22 cellular contexts compared by ENCODE assay signal in the genomic region with DNA sequence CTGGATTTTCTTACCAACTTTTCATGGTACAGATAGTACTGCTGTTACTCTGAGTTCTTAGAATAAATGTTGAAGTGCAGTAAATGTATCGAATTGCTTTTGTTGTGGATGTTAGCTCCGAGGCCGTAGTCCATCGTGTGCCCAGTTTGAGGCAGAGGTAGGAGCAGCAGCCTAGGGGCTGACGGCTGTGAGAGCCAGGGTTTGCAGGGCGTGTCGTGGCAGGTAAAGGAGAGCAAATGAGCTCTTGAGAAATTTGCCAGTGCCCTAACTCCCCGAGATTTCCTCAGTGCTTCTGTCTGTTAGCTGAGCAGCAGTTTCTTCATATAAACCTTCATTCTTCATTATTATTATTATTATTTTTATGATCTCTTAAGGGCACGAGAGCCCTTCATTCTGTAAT.
"Had no signal": no experiment of that assay in that cellular context is flagged by ENCODE, and none has a peak within 500 bp of the region (broad histone marks: within the 10 kb centered on the region; RNA-seq: fewer than 3 reads in every experiment).

No MANE protein-coding gene starts in this region.

- ATAC-seq: gastroesophageal sphincter; naive thymus-derived CD8-positive, alpha-beta T cell; right lobe of liver; upper lobe of right lung had no signal

- H3K4me3 Mint-ChIP-seq: activated naive CD8-positive, alpha-beta T cell treated with anti-CD3 and anti-CD28 coated beads for 36 hours; memory B cell; naive thymus-derived CD8-positive, alpha-beta T cell; stimulated activated naive CD8-positive, alpha-beta T cell treated with anti-CD3 and anti-CD28 coated beads, Interleukin-15, Interleukin-2, amounts not matched to agents 100 ng/mL and 50 ng/mL, for 24 hours had no signal

- H3K27ac Mint-ChIP-seq: activated naive CD8-positive, alpha-beta T cell treated with anti-CD3 and anti-CD28 coated beads for 36 hours; memory B cell; stimulated activated naive CD8-positive, alpha-beta T cell treated with anti-CD3 and anti-CD28 coated beads, Interleukin-15, Interleukin-2, amounts not matched to agents 100 ng/mL and 50 ng/mL, for 24 hours had no signal

- H3K4me3 ChIP-seq: gastroesophageal sphincter, hepatocyte, right lobe of liver, upper lobe of right lung had no signal

- H3K9me3 ChIP-seq: gastroesophageal sphincter, right lobe of liver, upper lobe of right lung had no signal

- H3K27me3 Mint-ChIP-seq: activated naive CD8-positive, alpha-beta T cell treated with anti-CD3 and anti-CD28 coated beads for 36 hours; memory B cell; naive thymus-derived CD8-positive, alpha-beta T cell; stimulated activated naive CD8-positive, alpha-beta T cell treated with anti-CD3 and anti-CD28 coated beads, Interleukin-15, Interleukin-2, amounts not matched to agents 100 ng/mL and 50 ng/mL, for 24 hours had no signal

- H3K36me3 ChIP-seq: brain microvascular endothelial cell had no signal

- H3K4me1 ChIP-seq: gastroesophageal sphincter had no signal

- H3K9me3 Mint-ChIP-seq: activated naive CD8-positive, alpha-beta T cell treated with anti-CD3 and anti-CD28 coated beads for 36 hours; memory B cell; stimulated activated naive CD8-positive, alpha-beta T cell treated with anti-CD3 and anti-CD28 coated beads, Interleukin-15, Interleukin-2, amounts not matched to agents 100 ng/mL and 50 ng/mL, for 24 hours had no signal

- H3K27me3 ChIP-seq: brain microvascular endothelial cell, gastroesophageal sphincter, hepatocyte, right lobe of liver, upper lobe of right lung had no signal

- H3K27ac ChIP-seq: brain microvascular endothelial cell, gastroesophageal sphincter, hepatocyte, right lobe of liver, upper lobe of right lung had no signal

- DNase-seq: activated CD4-positive, alpha-beta T cell treated with anti-CD3 and anti-CD28 coated beads for 4 hours; activated CD4-positive, alpha-beta T cell treated with anti-CD3 and anti-CD28 coated beads, Interleukin-2, amount 50 U/mL, for 4 hours; activated CD4-positive, CD25-positive, alpha-beta regulatory T cell; activated effector memory CD4-positive, alpha-beta T cell treated with Interleukin-2 at 50 U/mL for 16 hours; activated naive CD4-positive, alpha-beta T cell treated with Interleukin-2 at 50 U/mL for 16 hours; activated naive CD8-positive, alpha-beta T cell treated with anti-CD3 and anti-CD28 coated beads for 36 hours; amniotic stem cell; brain microvascular endothelial cell; central memory CD4-positive, alpha-beta T cell; dermis blood vessel endothelial cell; effector CD4-positive, alpha-beta T cell; kidney; midbrain; naive thymus-derived CD8-positive, alpha-beta T cell; right lobe of liver; stimulated activated CD4-positive, alpha-beta T cell treated with anti-CD3 and anti-CD28 coated beads, Interleukin-2, amount 100 ng/mL, for 48 hours; substantia nigra; upper lobe of right lung had no signal
